20 cellular contexts compared by ENCODE assay signal in genomic region chr18:78396077-78396476, GRCh38.
"Had no signal": no experiment of that assay in that cellular context is flagged by ENCODE, and none has a peak within 500 bp of the region (broad histone marks: within the 10 kb centered on the region; RNA-seq: fewer than 3 reads in every experiment).

No MANE protein-coding gene starts in this region.

- H2AFZ ChIP-seq: hepatocyte had no signal

- H3K4me2 ChIP-seq: hepatocyte had no signal

- DNase-seq: cerebellar nuclear complex; dermis blood vessel endothelial cell; dorsolateral prefrontal cortex; effector CD4-positive, alpha-beta T cell; effector memory CD4-positive, alpha-beta T cell; foreskin keratinocyte; heart left ventricle; hypothalamus; immature natural killer cell; islet precursor cell; kidney; left cardiac atrium; left lung; left ventricle myocardium superior; lower lobe of right lung; mucosa of descending colon had no signal

- H3K27me3 ChIP-seq: foreskin keratinocyte, hepatocyte had no signal

- H3K79me2 ChIP-seq: hepatocyte had no signal

- H3K36me3 ChIP-seq: esophagus muscularis mucosa, gastroesophageal sphincter, heart left ventricle, left lung, lower lobe of right lung had no signal

- ATAC-seq: foreskin keratinocyte, gastroesophageal sphincter, heart left ventricle, left cardiac atrium, left lung, left ventricle myocardium superior, lower lobe of right lung, mucosa of descending colon had no signal

- H3K4me1 ChIP-seq: esophagus muscularis mucosa, foreskin keratinocyte, gastroesophageal sphincter, heart left ventricle, left lung, lower lobe of right lung had no signal

- H3K9me3 ChIP-seq: lower lobe of right lung had no signal

- H3K4me3 ChIP-seq: coronary artery, dorsolateral prefrontal cortex, esophagus muscularis mucosa, gastroesophageal sphincter, heart left ventricle, hepatocyte, left lung, lower lobe of right lung, mucosa of descending colon had no signal

- H3K27ac ChIP-seq: coronary artery, dorsolateral prefrontal cortex, esophagus muscularis mucosa, foreskin keratinocyte, gastroesophageal sphincter, heart left ventricle, hepatocyte, left lung, lower lobe of right lung had no signal
